ENCODE assay signal across 10 cellular contexts in genomic region chr1:65247419-65248359, GRCh38.
DNase-seq lines count a peak whose midpoint lies in the region; ATAC-seq and TF ChIP-seq lines count a peak whose summit lies in the region.
"Had no signal": no experiment of that assay in that cellular context is flagged by ENCODE, and none has a peak within 500 bp of the region (broad histone marks: within the 10 kb centered on the region; RNA-seq: fewer than 3 reads in every experiment).

No MANE protein-coding gene starts in this region.

- peaks cover 35% of the 10 kb centered on the region for H3K4me1 Mint-ChIP-seq in CD14-positive monocyte
- H3K4me1 Mint-ChIP-seq: activated T-helper 17 cell treated with anti-CD3 and anti-CD28 coated beads, Interleukin-2, amount 50 U/mL, for 72 hours had no signal

- no peak overlapping the region for H3K4me3 Mint-ChIP-seq in CD14-positive monocyte
- H3K4me3 Mint-ChIP-seq: activated T-helper 17 cell treated with anti-CD3 and anti-CD28 coated beads, Interleukin-2, amount 50 U/mL, for 72 hours had no signal

- H3K27me3 ChIP-seq in SK-N-SH (ENCODE audit: insufficient read depth) (no peaks in the 10 kb centered on the region), H7 (ENCODE audit: control insufficient read depth, insufficient read depth, low read length) (no peaks in the 10 kb centered on the region)

- no peak overlapping the region for H3K4me2 ChIP-seq in SK-N-SH

- H3K27ac Mint-ChIP-seq in CD14-positive monocyte, result peak overlapping the region in 4 of 7 donors; percentile 6 to 79 (median 66)
- H3K27ac Mint-ChIP-seq: activated T-helper 17 cell treated with anti-CD3 and anti-CD28 coated beads, Interleukin-2, amount 50 U/mL, for 72 hours had no signal

- H3K36me3 ChIP-seq in SK-N-SH (replicated peaks in 1 of 2; ENCODE audit: control insufficient read depth in 1 of 2, insufficient read depth in 2 of 2, low read length in 1 of 2), result no peaks in the 10 kb centered on the region
- H3K36me3 ChIP-seq in H7 (replicated peaks; ENCODE audit: control insufficient read depth, insufficient read depth, low read length), result no peaks in the 10 kb centered on the region

- H3K9me3 Mint-ChIP-seq in CD14-positive monocyte, result peaks cover 0 to 8% (median 2%) of the 10 kb centered on the region in 7 donors
- H3K9me3 Mint-ChIP-seq: activated T-helper 17 cell treated with anti-CD3 and anti-CD28 coated beads, Interleukin-2, amount 50 U/mL, for 72 hours had no signal

- no peaks in the 10 kb centered on the region for H3F3A ChIP-seq in SK-N-SH (replicated peaks; ENCODE audit: insufficient read depth)

- H4K20me1 ChIP-seq in SK-N-SH (ENCODE audit: insufficient read depth), result no peaks in the 10 kb centered on the region

- TF ChIP-seq EP300 in SK-N-SH (IDR thresholded peaks at IDR 0.05; ENCODE audit: borderline replicate concordance in 1 of 2, low read depth in 1 of 2, low read length in 1 of 2), result no peak

- H3K36me3 Mint-ChIP-seq in CD14-positive monocyte, result no peaks in the 10 kb centered on the region

- DNase-seq in CD14-positive monocyte (ENCODE audit: low spot score), result no peak
- DNase-seq in SK-N-SH, result peak; percentile 20
- DNase-seq in fibroblast of the conjunctiva (ENCODE audit: low read depth), result peak; percentile 76
- DNase-seq in nucleus accumbens (lab: John Stamatoyannopoulos, UW), result peak in 39 of 56 donors; percentile 8 to 74 (median 38)
- DNase-seq in H7, result no peak
- DNase-seq: stimulated activated CD4-positive, alpha-beta T cell treated with anti-CD3 and anti-CD28 coated beads, Interleukin-4, amount 100 ng/mL, for 4 hours had no signal

- no peak overlapping the region for H3K9ac ChIP-seq in SK-N-SH

- whole genome bisulfite sequencing in SK-N-SH (ENCODE audit: low lambda C conversion rate), result 40% methylated on average over 3 of the region's 4 CpGs

- no peaks in the 10 kb centered on the region for H3K9me3 ChIP-seq in SK-N-SH

- H3K27ac ChIP-seq in SK-N-SH (ENCODE audit: low read depth in 2 of 2, low read length in 1 of 2), result peak overlapping the region in 1 of 2 experiments; percentile 18; a peak in 1 of 4 replicates

- TF ChIP-seq CTCF in CD14-positive monocyte (IDR thresholded peaks at IDR 0.05) (no peak), SK-N-SH (IDR thresholded peaks at IDR 0.05) (no peak)

- POLR2A ChIA-PET in SK-N-SH (lab: Yijun Ruan, JAX), result interaction anchor here (0.6 kb wide), 1 partner anchor 174 kb away, joined by 6 read pairs; no protein-coding TSS in a partner anchor

- CTCF ChIA-PET in SK-N-SH (lab: Yijun Ruan, JAX), result interaction anchor here (0.7 to 1.7 kb wide), 4 partner anchors 11 to 440 kb away, joined by 3 to 5 read pairs (median 4); no protein-coding TSS in a partner anchor

- H3K79me2 ChIP-seq in SK-N-SH (ENCODE audit: insufficient read depth), result no peaks in the 10 kb centered on the region

- intact Hi-C loops in CD14-positive monocyte (cut with micrococcal nuclease), result loop anchor here in 1 of 2 donors (10.0 kb wide), 1 partner anchor 177 kb away; the partner anchor contains the start of genes LEPR and LEPROT

- no peak overlapping the region for H2AFZ ChIP-seq in SK-N-SH (ENCODE audit: low read depth)

- peaks cover 0 to 5% of the 10 kb centered on the region in 2 experiments; a peak in 1 of 4 replicates for H3K4me1 ChIP-seq in SK-N-SH (ENCODE audit: control insufficient read depth in 1 of 2, insufficient read depth in 2 of 2, low read depth in 1 of 2, low read length in 1 of 2)

- H3K4me3 ChIP-seq in SK-N-SH (ENCODE audit: low read depth in 2 of 2, low read length in 1 of 2) (no peak overlapping the region), H7 (ENCODE audit: insufficient read depth, low read depth, low read length) (no peak overlapping the region)

- ATAC-seq in GM19397 (IDR thresholded peaks at IDR 0.05; ENCODE audit: unreplicated experiment) (no peak), GM18861 (IDR thresholded peaks at IDR 0.05; ENCODE audit: unreplicated experiment) (no peak), GM21390 (IDR thresholded peaks at IDR 0.05; ENCODE audit: unreplicated experiment) (no peak)
- ATAC-seq: activated T-helper 17 cell treated with anti-CD3 and anti-CD28 coated beads, Interleukin-2, amount 50 U/mL, for 72 hours had no signal

- H3K27me3 Mint-ChIP-seq in CD14-positive monocyte (ENCODE audit: low read depth in 3 of 3), result peaks cover 0 to 3% (median 0%) of the 10 kb centered on the region in 3 donors

- no peak for TF ChIP-seq RAD21 in SK-N-SH (IDR thresholded peaks at IDR 0.05; ENCODE audit: low read length)

- no peaks in the 10 kb centered on the region for H3K9me2 ChIP-seq in SK-N-SH

TF ChIP-seq in SK-N-SH, 30 proteins besides CTCF, POLR2A, EP300 and RAD21:
- TF ChIP-seq TAF1 (IDR thresholded peaks at IDR 0.05; ENCODE audit: borderline replicate concordance, low read depth, low read length), result no peak
- TF ChIP-seq NFIC (IDR thresholded peaks at IDR 0.05; ENCODE audit: borderline replicate concordance), result peak; percentile 16; the same call in 1 of the 2 replicates
TF ChIP-seq in SK-N-SH: peak in this region for 1.

Comparison
In these comparisons a context has a peak if more than half of its experiments do, and no peak if none do; other contexts are left out.
1. DNase-seq: peak in SK-N-SH (single experiment), fibroblast of the conjunctiva (single experiment) and nucleus accumbens (39 of 56); none in CD14-positive monocyte (single experiment) and H7 (single experiment).